Comparison of ENCODE assay signal across 1 cellular context in genomic region chr13:54573186-54573585, GRCh38.
TF ChIP-seq lines count a peak whose summit lies in the region.

No MANE protein-coding gene starts in this region.

TF ChIP-seq in WTC11, 78 proteins besides CTCF, POLR2A, EP300 and RAD21 (continued from another document):
- TF ChIP-seq, protein P1, sequence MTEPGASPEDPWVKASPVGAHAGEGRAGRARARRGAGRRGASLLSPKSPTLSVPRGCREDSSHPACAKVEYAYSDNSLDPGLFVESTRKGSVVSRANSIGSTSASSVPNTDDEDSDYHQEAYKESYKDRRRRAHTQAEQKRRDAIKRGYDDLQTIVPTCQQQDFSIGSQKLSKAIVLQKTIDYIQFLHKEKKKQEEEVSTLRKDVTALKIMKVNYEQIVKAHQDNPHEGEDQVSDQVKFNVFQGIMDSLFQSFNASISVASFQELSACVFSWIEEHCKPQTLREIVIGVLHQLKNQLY (CRISPR knock-in tag; IDR thresholded peaks at IDR 0.05) = no peak
- no peak for TF ChIP-seq SOX15 (CRISPR knock-in tag; IDR thresholded peaks at IDR 0.05)
